ENCODE assay signal across 16 cellular contexts in genomic region chr10:132449826-132450211, GRCh38. TPM values are rescaled to one million over a fixed set of nuclear protein-coding genes. Genes with fewer than 3 reads are reported as not detected.
DNase-seq lines count a peak whose midpoint lies in the region; ATAC-seq, FAIRE-seq and TF ChIP-seq lines count a peak whose summit lies in the region.
"Had no signal": no experiment of that assay in that cellular context is flagged by ENCODE, and none has a peak within 500 bp of the region (broad histone marks: within the 10 kb centered on the region; RNA-seq: fewer than 3 reads in every experiment).

No MANE protein-coding gene starts in this region.

- no peak for FAIRE-seq in GM12891 (lab: Jason Lieb, UNC)
- FAIRE-seq: D721Med had no signal

- H3K27me3 ChIP-seq in right atrium auricular region = no peaks in the 10 kb centered on the region
- H3K27me3 ChIP-seq in vagina = no peaks in the 10 kb centered on the region

- H3K27ac Mint-ChIP-seq in activated B cell treated with CpG ODN at 0.5 μM for 24 hours = peak overlapping the region; percentile 59

- ATAC-seq in left ventricle myocardium superior = no peak
- ATAC-seq in activated B cell treated with CpG ODN at 0.5 μM for 24 hours (ENCODE audit: low read depth) = no peak
- no peak for ATAC-seq in mucosa of descending colon
- ATAC-seq: activated naive CD4-positive, alpha-beta T cell treated with anti-CD3 and anti-CD28 coated beads, Interleukin-2, amount 50 U/mL, for 72 hours; effector memory CD8-positive, alpha-beta T cell had no signal

- CTCF ChIA-PET in activated B cell treated with CpG ODN at 0.5 μM for 24 hours (lab: Charles Lee) = no interaction called here

- no peaks in the 10 kb centered on the region for H3K27me3 Mint-ChIP-seq in activated B cell treated with CpG ODN at 0.5 μM for 24 hours
- H3K27me3 Mint-ChIP-seq: effector memory CD8-positive, alpha-beta T cell had no signal

- no peak overlapping the region for H3K4me3 ChIP-seq in right atrium auricular region
- no peak overlapping the region for H3K4me3 ChIP-seq in mucosa of descending colon
- no peak overlapping the region for H3K4me3 ChIP-seq in vagina
- H3K4me3 ChIP-seq: lung had no signal

- H3K4me1 ChIP-seq in right atrium auricular region (peaks cover 0 to 34% of the 10 kb centered on the region in 2 donors), mucosa of descending colon (ENCODE audit: low read depth) (peaks cover 52% of the 10 kb centered on the region), vagina (peaks cover 39% of the 10 kb centered on the region)

- POLR2A ChIA-PET in activated B cell treated with CpG ODN at 0.5 μM for 24 hours (lab: Charles Lee) = interaction anchor here (1.4 to 4.0 kb wide), 2 partner anchors 28 to 52 kb away, joined by 9 to 40 read pairs; partner anchors contain the start of gene PWWP2B

- H3K36me3 ChIP-seq in right atrium auricular region = no peaks in the 10 kb centered on the region
- H3K36me3 ChIP-seq in mucosa of descending colon (ENCODE audit: low read depth) = no peaks in the 10 kb centered on the region
- no peaks in the 10 kb centered on the region for H3K36me3 ChIP-seq in vagina

- DNase-seq in left ventricle myocardium superior = peak; percentile 23
- no peak for DNase-seq in right atrium auricular region (ENCODE audit: low spot score)
- no peak for DNase-seq in activated B cell treated with CpG ODN at 0.5 μM for 24 hours
- DNase-seq in mucosa of descending colon = peak in 2 of 3 donors; percentile 56 to 72
- no peak for DNase-seq in vagina (ENCODE audit: extremely low spot score in 2 of 2)
- DNase-seq in GM12891 (ENCODE audit: insufficient read length, low spot score) = no peak
- DNase-seq in GF-D8 (lab: John Stamatoyannopoulos, UW) = no peak
- DNase-seq in stimulated activated naive CD4-positive, alpha-beta T cell treated with Interleukin-2 at 50 U/mL for 16 hours (lab: John Stamatoyannopoulos, UW) = no peak
- DNase-seq: activated CD4-positive, CD25-positive, alpha-beta regulatory T cell treated with anti-CD3 and anti-CD28 coated beads, Interleukin-2, amount 50 U/mL, for 72 hours; effector memory CD8-positive, alpha-beta T cell; HCEC 1CT; NCI-H2107; NCI-H526 had no signal

- no peaks in the 10 kb centered on the region for H3K9me3 Mint-ChIP-seq in activated B cell treated with CpG ODN at 0.5 μM for 24 hours
- H3K9me3 Mint-ChIP-seq: activated naive CD4-positive, alpha-beta T cell treated with anti-CD3 and anti-CD28 coated beads, Interleukin-2, amount 50 U/mL, for 72 hours; effector memory CD8-positive, alpha-beta T cell had no signal

- no peak overlapping the region for H3K27ac ChIP-seq in right atrium auricular region
- H3K27ac ChIP-seq in vagina = peak overlapping the region; percentile 69

- H3K36me3 Mint-ChIP-seq in activated B cell treated with CpG ODN at 0.5 μM for 24 hours (ENCODE audit: low read depth) = no peaks in the 10 kb centered on the region
- H3K36me3 Mint-ChIP-seq: activated naive CD4-positive, alpha-beta T cell treated with anti-CD3 and anti-CD28 coated beads, Interleukin-2, amount 50 U/mL, for 72 hours had no signal

- H3K9me3 ChIP-seq in right atrium auricular region (no peaks in the 10 kb centered on the region), mucosa of descending colon (no peaks in the 10 kb centered on the region), vagina (no peaks in the 10 kb centered on the region)

- TF ChIP-seq POLR2A in vagina (IDR thresholded peaks at IDR 0.05) (no peak), GM12891 (IDR thresholded peaks at IDR 0.05; ENCODE audit: low read depth, low read length) (no peak)

- H3K4me3 Mint-ChIP-seq in activated B cell treated with CpG ODN at 0.5 μM for 24 hours = no peak overlapping the region
- H3K4me3 Mint-ChIP-seq: effector memory CD8-positive, alpha-beta T cell had no signal

- peaks cover 46% of the 10 kb centered on the region for H3K4me1 Mint-ChIP-seq in activated B cell treated with CpG ODN at 0.5 μM for 24 hours

- TF ChIP-seq CTCF in right atrium auricular region (IDR thresholded peaks at IDR 0.05) (no peak), activated B cell treated with CpG ODN at 0.5 μM for 24 hours (IDR thresholded peaks at IDR 0.05) (no peak), mucosa of descending colon (IDR thresholded peaks at IDR 0.05) (no peak), vagina (IDR thresholded peaks at IDR 0.05) (no peak)

- intact Hi-C loops in left ventricle myocardium superior (cut with micrococcal nuclease) (loop anchor here (10.0 kb wide), 2 partner anchors 65 to 225 kb away; no protein-coding TSS in a partner anchor), activated B cell treated with CpG ODN at 0.5 μM for 24 hours (cut with micrococcal nuclease) (loop anchor here (5.0 kb wide), 1 partner anchor 428 kb away; no protein-coding TSS in a partner anchor), mucosa of descending colon (cut with DNase I, micrococcal nuclease) (loop anchor here in 1 of 2 donors (5.0 to 10.0 kb wide), 2 partner anchors 63 to 225 kb away; no protein-coding TSS in a partner anchor), vagina (cut with DNase I) (no loop called here)

TF ChIP-seq in GM12891, 5 proteins besides CTCF, POLR2A, EP300 and RAD21:
- TF ChIP-seq SPI1 (IDR thresholded peaks at IDR 0.05; ENCODE audit: low read depth, low read length) = no peak
- no peak for TF ChIP-seq POLR2AphosphoS5 (IDR thresholded peaks at IDR 0.05; ENCODE audit: low read depth, low read length)
- TF ChIP-seq PAX5 (IDR thresholded peaks at IDR 0.05; ENCODE audit: insufficient read depth, low read length, severe bottlenecking) = no peak
- no peak for TF ChIP-seq TAF1 (IDR thresholded peaks at IDR 0.05; ENCODE audit: low read depth, low read length)
- TF ChIP-seq POU2F2 (IDR thresholded peaks at IDR 0.05; ENCODE audit: low read depth, low read length) = no peak

RNA-seq across cellular contexts. Expression of gene PWWP2B, which starts 52.8 kb away (rescaled TPM):
- total RNA-seq in left ventricle myocardium superior = 19.9 TPM
- 1 to 10 TPM; 7.7 to 8.1 TPM for total RNA-seq in right atrium auricular region
- 12.8 and 13.4 TPM in 2 replicates for total RNA-seq in activated B cell treated with CpG ODN at 0.5 μM for 24 hours
- total RNA-seq in mucosa of descending colon = 10 to 100 TPM; 37.7 to 55.6 (median 41.7) TPM
- 14.7 TPM for total RNA-seq in vagina
- polyA plus RNA-seq in GM12891 (2012; ENCODE audit: low read depth, missing spikeins) = 0.13 TPM

Comparison
In these comparisons a context has a peak if more than half of its experiments do, and no peak if none do; other contexts are left out.
1. DNase-seq: peak in left ventricle myocardium superior (single experiment) and mucosa of descending colon (2 of 3); none in right atrium auricular region (single experiment), activated B cell treated with CpG ODN at 0.5 μM for 24 hours (single experiment), vagina (0 of 2), GM12891 (single experiment), GF-D8 (single experiment) and stimulated activated naive CD4-positive, alpha-beta T cell treated with Interleukin-2 at 50 U/mL for 16 hours (single experiment).